8 cellular contexts compared by ENCODE assay signal in genomic region chr11:60950933-60951610, GRCh38. TPM values are rescaled to one million over a fixed set of nuclear protein-coding genes. Genes with fewer than 3 reads are reported as not detected.
DNase-seq lines count a peak whose midpoint lies in the region; ATAC-seq and TF ChIP-seq lines count a peak whose summit lies in the region.

No MANE protein-coding gene starts in this region.

- 7 to 18% (median 11%) methylated on average over 32 to 86 of the region's 86 CpGs for WGBS in heart left ventricle, 4 donors

- POLR2A ChIA-PET in activated B cell treated with CpG ODN at 0.5 μM for 24 hours (lab: Charles Lee) = interaction anchor here (0.6 to 6.0 kb wide), 15 partner anchors 8 to 411 kb away, joined by 3 to 102 read pairs (median 4); partner anchors contain the start of genes CYB561A3, PRPF19, TMEM109 and TMEM138
- POLR2A ChIA-PET in GM10248 (lab: Yijun Ruan, JAX) = interaction anchor here (0.6 to 1.4 kb wide), 3 partner anchors 11 to 86 kb away, joined by 3 to 5 read pairs (median 3); no protein-coding TSS in a partner anchor

- peak overlapping the region; percentile 60; the same call in 1 of the 2 replicates for H3K4me3 ChIP-seq in GM08714 (ENCODE audit: low read length)
- peak overlapping the region; percentile 45 to 77 (median 58) for H3K4me3 ChIP-seq in heart left ventricle
- H3K4me3 ChIP-seq in gastrocnemius medialis = peak overlapping the region; percentile 46 to 72 (median 59)

- H3K9me3 ChIP-seq in heart left ventricle (no peaks in the 10 kb centered on the region), gastrocnemius medialis (no peaks in the 10 kb centered on the region)

- CTCF ChIA-PET in activated B cell treated with CpG ODN at 0.5 μM for 24 hours (lab: Charles Lee) (interaction anchor here (1.0 to 1.8 kb wide), 3 partner anchors 9 to 51 kb away, joined by 3 to 7 read pairs (median 5); no protein-coding TSS in a partner anchor), GM10248 (lab: Yijun Ruan, JAX) (interaction anchor here (1.2 to 4.3 kb wide), 8 partner anchors 9 to 178 kb away, joined by 3 to 15 read pairs (median 6); partner anchors contain the start of genes CD6 and TMEM109)

- TF ChIP-seq POLR2A in heart left ventricle (IDR thresholded peaks at IDR 0.05) = no peak
- TF ChIP-seq POLR2A in gastrocnemius medialis (IDR thresholded peaks at IDR 0.05) = no peak

- no peaks in the 10 kb centered on the region for H3K9me3 Mint-ChIP-seq in activated B cell treated with CpG ODN at 0.5 μM for 24 hours

- ATAC-seq in activated B cell treated with CpG ODN at 0.5 μM for 24 hours (ENCODE audit: low read depth) = peak; percentile 2
- peak in 1 of 4 donors; percentile 12 for ATAC-seq in heart left ventricle
- ATAC-seq in gastrocnemius medialis = no peak
- no peak for ATAC-seq in HG03354 (IDR thresholded peaks at IDR 0.05; ENCODE audit: poor library complexity, severe bottlenecking, unreplicated experiment)
- ATAC-seq in HG03520 (IDR thresholded peaks at IDR 0.05; ENCODE audit: unreplicated experiment) = no peak

- DNase-seq in activated B cell treated with CpG ODN at 0.5 μM for 24 hours (no peak), heart left ventricle (peak in 1 of 5 donors; percentile 51), gastrocnemius medialis (no peak), NCI-H2171 (lab: John Stamatoyannopoulos, UW) (no peak), GM10248 (ENCODE audit: extremely low spot score) (no peak)

- H3K27me3 ChIP-seq in heart left ventricle (peaks cover 0 to 5% (median 0%) of the 10 kb centered on the region in 9 donors), gastrocnemius medialis (peaks cover 0 to 11% (median 0%) of the 10 kb centered on the region in 3 donors)

- in situ Hi-C loops in gastrocnemius medialis (cut with MboI; ENCODE audit: low sequenced_read_pairs in 4 of 4) = no loop called here

- peaks cover 63% of the 10 kb centered on the region for H3K4me1 Mint-ChIP-seq in activated B cell treated with CpG ODN at 0.5 μM for 24 hours

- H3K27ac ChIP-seq in heart left ventricle (peak overlapping the region; percentile 67 to 96 (median 87)), gastrocnemius medialis (peak overlapping the region; percentile 71 to 84 (median 80))

- peak overlapping the region; percentile 91 for H3K4me3 Mint-ChIP-seq in activated B cell treated with CpG ODN at 0.5 μM for 24 hours

- H3K27ac Mint-ChIP-seq in activated B cell treated with CpG ODN at 0.5 μM for 24 hours = peak overlapping the region; percentile 91

- TF ChIP-seq CTCF in activated B cell treated with CpG ODN at 0.5 μM for 24 hours (IDR thresholded peaks at IDR 0.05) (no peak), heart left ventricle (IDR thresholded peaks at IDR 0.05) (no peak), gastrocnemius medialis (IDR thresholded peaks at IDR 0.05 in 4 of 5, conservative IDR thresholded peaks at IDR 0.05 in 1 of 5) (no peak), GM10248 (IDR thresholded peaks at IDR 0.05; ENCODE audit: control extremely low read depth, extremely low read depth, low read depth, missing control alignments) (no peak)

- H3K4me1 ChIP-seq in heart left ventricle (peaks cover 0 to 73% (median 15%) of the 10 kb centered on the region in 12 donors), gastrocnemius medialis (no peaks in the 10 kb centered on the region)

- intact Hi-C loops in activated B cell treated with CpG ODN at 0.5 μM for 24 hours (cut with micrococcal nuclease) (loop anchor here (5.0 kb wide), 3 partner anchors 109 to 189 kb away; partner anchors contain the start of gene CCDC86), heart left ventricle (cut with DNase I) (loop anchor here in 3 of 10 donors (2.0 to 5.0 kb wide), 4 partner anchors 34 to 119 kb away; partner anchors contain the start of gene TMEM109 (in 2 of the 3)), gastrocnemius medialis (cut with DNase I; ENCODE audit: low total_unique reads) (no loop called here)

- H3K36me3 ChIP-seq in heart left ventricle (peaks cover 0 to 13% (median 0%) of the 10 kb centered on the region in 9 donors), gastrocnemius medialis (no peaks in the 10 kb centered on the region)

- no peaks in the 10 kb centered on the region for H3K27me3 Mint-ChIP-seq in activated B cell treated with CpG ODN at 0.5 μM for 24 hours

- peaks cover 25% of the 10 kb centered on the region for H3K36me3 Mint-ChIP-seq in activated B cell treated with CpG ODN at 0.5 μM for 24 hours (ENCODE audit: low read depth)

RNA-seq across cellular contexts. Expression of gene SLC15A3, which starts 0.9 kb away (rescaled TPM):
- total RNA-seq in activated B cell treated with CpG ODN at 0.5 μM for 24 hours (76.4 and 77.8 TPM in 2 replicates), heart left ventricle (10 to 100 TPM; 11.9 to 85.1 (median 19.1) TPM), gastrocnemius medialis (1 to 10 TPM; 2.8 to 6.9 (median 6.0) TPM)
- 10 to 100 TPM; 14.8 to 26.4 TPM for polyA plus RNA-seq in heart left ventricle

RNA-seq across cellular contexts. Expression of gene CD6, which starts 20.4 kb away (rescaled TPM):
- total RNA-seq in activated B cell treated with CpG ODN at 0.5 μM for 24 hours (6.7 and 12.0 TPM in 2 replicates), heart left ventricle (1 to 10 TPM in 2 of 9 donors, under 1 TPM in 6, not detected in 1; 0.12 to 6.1 (median 0.40) TPM), gastrocnemius medialis (under 1 TPM in 2 of 4 donors, not detected in 2; 0.16 to 0.25 TPM)
- under 1 TPM; 0.08 to 0.19 TPM for polyA plus RNA-seq in heart left ventricle

RNA-seq across cellular contexts. Expression of gene TMEM132A, which starts 26.8 kb away (rescaled TPM):
- total RNA-seq in activated B cell treated with CpG ODN at 0.5 μM for 24 hours (8.2 and 8.7 TPM in 2 replicates), heart left ventricle (10 to 100 TPM in 2 of 9 donors, 1 to 10 TPM in 7; 3.1 to 16.1 (median 8.5) TPM), gastrocnemius medialis (1 to 10 TPM; 2.5 to 3.7 (median 3.1) TPM)
- 1 to 10 TPM; 7.0 to 8.9 TPM for polyA plus RNA-seq in heart left ventricle

RNA-seq across cellular contexts. Expression of gene TMEM109, which starts 37.1 kb away (rescaled TPM):
- total RNA-seq in activated B cell treated with CpG ODN at 0.5 μM for 24 hours = 117 and 121 TPM in 2 replicates
- 100 to 1,000 TPM in 4 of 9 donors, 10 to 100 TPM in 5; 82.9 to 123 (median 96.3) TPM for total RNA-seq in heart left ventricle
- 100 to 1,000 TPM in 1 of 2 donors, 10 to 100 TPM in 1; 71.8 to 131 TPM for polyA plus RNA-seq in heart left ventricle
- 100 to 1,000 TPM in 2 of 4 donors, 10 to 100 TPM in 2; 56.5 to 105 (median 82.6) TPM for total RNA-seq in gastrocnemius medialis

RNA-seq across cellular contexts. Expression of gene PRPF19, which starts 44.7 kb away (rescaled TPM):
- 143 and 164 TPM in 2 replicates for total RNA-seq in activated B cell treated with CpG ODN at 0.5 μM for 24 hours
- total RNA-seq in heart left ventricle = 10 to 100 TPM; 30.8 to 72.0 (median 40.8) TPM
- 10 to 100 TPM; 35.5 to 62.2 TPM for polyA plus RNA-seq in heart left ventricle
- 10 to 100 TPM; 55.5 to 75.6 (median 71.9) TPM for total RNA-seq in gastrocnemius medialis
